9 cellular contexts compared by ENCODE assay signal in genomic region chr12:32025906-32026305, GRCh38.
A peak's percentile ranks its signal among the peaks of the same experiment; 100 is the strongest.
DNase-seq lines count a peak whose midpoint lies in the region; ATAC-seq and TF ChIP-seq lines count a peak whose summit lies in the region.
"Had no signal": no experiment of that assay in that cellular context is flagged by ENCODE, and none has a peak within 500 bp of the region (broad histone marks: within the 10 kb centered on the region; RNA-seq: fewer than 3 reads in every experiment).

No MANE protein-coding gene starts in this region.

- H3K36me3 Mint-ChIP-seq in T-helper 17 cell (ENCODE audit: low read depth), result peaks cover under 1% of the 10 kb centered on the region
- peaks cover 2 to 11% of the 10 kb centered on the region in 2 donors for H3K36me3 Mint-ChIP-seq in stimulated activated naive B cell treated with anti-CD40 and anti-IgM and Interleukin-4, amounts not matched to agents 10 μg/mL and 1 μg/mL and 100 μg/mL, for 72 hours

- H3K79me2 ChIP-seq in osteoblast (ENCODE audit: insufficient read depth, low read length), result no peaks in the 10 kb centered on the region

- H3K4me1 ChIP-seq in osteoblast (ENCODE audit: insufficient read depth, low read length), result no peaks in the 10 kb centered on the region

- H4K20me1 ChIP-seq in osteoblast (ENCODE audit: insufficient read depth, low read length), result no peaks in the 10 kb centered on the region

- H3K27ac ChIP-seq in osteoblast (ENCODE audit: low read depth, low read length), result no peak overlapping the region

- peaks cover 20% of the 10 kb centered on the region for H3K4me1 Mint-ChIP-seq in T-helper 17 cell
- H3K4me1 Mint-ChIP-seq in stimulated activated naive B cell treated with anti-CD40 and anti-IgM and Interleukin-4, amounts not matched to agents 10 μg/mL and 1 μg/mL and 100 μg/mL, for 72 hours, result peaks cover 18 to 43% of the 10 kb centered on the region in 2 donors

- ATAC-seq in GM21528 (IDR thresholded peaks at IDR 0.05; ENCODE audit: low FRiP score, unreplicated experiment), result peak; percentile 67
- ATAC-seq in T-helper 17 cell, result peak; percentile 95
- ATAC-seq in stimulated activated naive B cell treated with anti-CD40 and anti-IgM and Interleukin-4, amounts not matched to agents 10 μg/mL and 1 μg/mL and 100 μg/mL, for 72 hours (replicated peaks), result peak; percentile 76 to 84
- ATAC-seq in GM18858 (IDR thresholded peaks at IDR 0.05; ENCODE audit: unreplicated experiment), result no peak

- peak in 1 of 3 donors; percentile 6 for DNase-seq in T-helper 17 cell
- peak; percentile 36 for DNase-seq in activated naive CD4-positive, alpha-beta T cell treated with anti-CD3 and anti-CD28 coated beads, Interleukin-2, amount 50 U/mL, for 16 hours
- peak; percentile 15 for DNase-seq in stimulated activated naive B cell treated with anti-CD40 and anti-IgM and Interleukin-4, amounts not matched to agents 10 μg/mL and 1 μg/mL and 100 μg/mL, for 72 hours
- DNase-seq in osteoblast (ENCODE audit: insufficient read length, low spot score, missing footprints), result no peak
- DNase-seq in ureter (ENCODE audit: low spot score), result no peak
- DNase-seq in Kasumi-1 (lab: John Stamatoyannopoulos, UW), result no peak
- DNase-seq: NCI-H345 had no signal

- H3K9me3 ChIP-seq in T-helper 17 cell (ENCODE audit: control insufficient read depth, low read length, poor library complexity, severe bottlenecking) (no peaks in the 10 kb centered on the region), osteoblast (ENCODE audit: low read depth, low read length) (no peaks in the 10 kb centered on the region)

- no peak overlapping the region for H3K4me2 ChIP-seq in osteoblast (ENCODE audit: insufficient read depth, low read length)

- H3K9me3 Mint-ChIP-seq in stimulated activated naive B cell treated with anti-CD40 and anti-IgM and Interleukin-4, amounts not matched to agents 10 μg/mL and 1 μg/mL and 100 μg/mL, for 72 hours, result peaks cover 0 to 8% of the 10 kb centered on the region in 2 donors

- peak overlapping the region; percentile 51 for H3K4me3 Mint-ChIP-seq in T-helper 17 cell
- H3K4me3 Mint-ChIP-seq in stimulated activated naive B cell treated with anti-CD40 and anti-IgM and Interleukin-4, amounts not matched to agents 10 μg/mL and 1 μg/mL and 100 μg/mL, for 72 hours, result no peak overlapping the region

- no peaks in the 10 kb centered on the region for H3K36me3 ChIP-seq in osteoblast (ENCODE audit: insufficient read depth, low read length)

- H2AFZ ChIP-seq in osteoblast (ENCODE audit: low read length), result no peak overlapping the region

- no peak for TF ChIP-seq CTCF in osteoblast (IDR thresholded peaks at IDR 0.05; ENCODE audit: extremely low read depth, low read depth, low read length)

- H3K4me3 ChIP-seq in osteoblast (ENCODE audit: insufficient read depth, low read length), result no peak overlapping the region

- peak overlapping the region; percentile 75 for H3K27ac Mint-ChIP-seq in T-helper 17 cell
- H3K27ac Mint-ChIP-seq in stimulated activated naive B cell treated with anti-CD40 and anti-IgM and Interleukin-4, amounts not matched to agents 10 μg/mL and 1 μg/mL and 100 μg/mL, for 72 hours, result no peak overlapping the region

- no peaks in the 10 kb centered on the region for H3K27me3 Mint-ChIP-seq in T-helper 17 cell
- H3K27me3 Mint-ChIP-seq in stimulated activated naive B cell treated with anti-CD40 and anti-IgM and Interleukin-4, amounts not matched to agents 10 μg/mL and 1 μg/mL and 100 μg/mL, for 72 hours, result no peaks in the 10 kb centered on the region

- no peaks in the 10 kb centered on the region for H3K27me3 ChIP-seq in osteoblast (ENCODE audit: insufficient read depth, low read length)

Comparison
In these comparisons a context has a peak if more than half of its experiments do, and no peak if none do; other contexts are left out.
1. DNase-seq: peak in activated naive CD4-positive, alpha-beta T cell treated with anti-CD3 and anti-CD28 coated beads, Interleukin-2, amount 50 U/mL, for 16 hours (single experiment) and stimulated activated naive B cell treated with anti-CD40 and anti-IgM and Interleukin-4, amounts not matched to agents 10 μg/mL and 1 μg/mL and 100 μg/mL, for 72 hours (single experiment); none in osteoblast (single experiment), ureter (single experiment) and Kasumi-1 (0 of 2).